ENCODE assay signal across 16 cellular contexts in the genomic region with DNA sequence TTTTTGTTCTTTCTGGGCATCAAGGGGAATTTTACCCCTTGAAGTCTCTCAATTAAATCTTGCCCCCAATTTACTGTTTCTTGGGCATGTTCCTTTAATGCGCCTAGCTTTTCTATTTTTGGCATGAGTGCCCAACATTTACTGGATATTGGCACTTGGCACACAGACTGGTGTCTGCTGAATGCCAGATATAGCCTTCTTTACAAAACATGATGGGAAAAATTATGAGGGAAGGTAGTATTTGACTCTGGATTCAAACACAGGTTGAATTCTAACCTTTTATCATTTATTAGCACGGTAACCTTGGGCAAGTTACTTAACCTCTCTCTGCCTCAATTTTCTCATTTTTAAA.
"Had no signal": no experiment of that assay in that cellular context is flagged by ENCODE, and none has a peak within 500 bp of the region (broad histone marks: within the 10 kb centered on the region; RNA-seq: fewer than 3 reads in every experiment).

No MANE protein-coding gene starts in this region.

- H3K9me3 Mint-ChIP-seq: effector memory CD8-positive, alpha-beta T cell had no signal

- H3K4me1 ChIP-seq: gastrocnemius medialis had no signal

- H3K9me3 ChIP-seq: esophagus muscularis mucosa, gastrocnemius medialis, right atrium auricular region, stomach, thoracic aorta, transverse colon had no signal

- H3K4me1 Mint-ChIP-seq: nephron progenitor cell had no signal

- H3K36me3 ChIP-seq: esophagus muscularis mucosa, gastrocnemius medialis, heart right ventricle, right atrium auricular region, stomach, thoracic aorta had no signal

- H3K4me3 ChIP-seq: esophagus muscularis mucosa, gastrocnemius medialis, heart right ventricle, right atrium auricular region, stomach, thoracic aorta, transverse colon had no signal

- H3K27me3 Mint-ChIP-seq: dendritic cell treated with granulocyte-macrophage colony-stimulating factor and Interleukin-4, amounts not matched to agents 40 ng/mL and 50 ng/mL, for 4 days; effector memory CD8-positive, alpha-beta T cell; naive thymus-derived CD4-positive, alpha-beta T cell had no signal

- H3K27me3 ChIP-seq: esophagus muscularis mucosa, gastrocnemius medialis, heart right ventricle, right atrium auricular region, stomach, transverse colon had no signal

- DNase-seq: effector memory CD8-positive, alpha-beta T cell; gastrocnemius medialis; heart right ventricle; hypothalamus; kidney glomerular epithelial cell; mesendoderm; nephron progenitor cell; stimulated activated CD4-positive, alpha-beta T cell treated with anti-CD3 and anti-CD28 coated beads, Interleukin-12 subunit alpha, Interleukin-12 subunit beta, amount 100 ng/mL, for 4 hours had no signal

- H3K27ac ChIP-seq: epithelial cell of prostate, esophagus muscularis mucosa, gastrocnemius medialis, stomach, thoracic aorta had no signal

- H3K4me3 Mint-ChIP-seq: dendritic cell treated with granulocyte-macrophage colony-stimulating factor and Interleukin-4, amounts not matched to agents 40 ng/mL and 50 ng/mL, for 4 days; effector memory CD8-positive, alpha-beta T cell; naive thymus-derived CD4-positive, alpha-beta T cell; nephron progenitor cell had no signal

- H3K27ac Mint-ChIP-seq: dendritic cell treated with granulocyte-macrophage colony-stimulating factor and Interleukin-4, amounts not matched to agents 40 ng/mL and 50 ng/mL, for 4 days; naive thymus-derived CD4-positive, alpha-beta T cell; nephron progenitor cell had no signal
